Comparison of ENCODE assay signal across 8 cellular contexts in genomic region chr2:10412380-10412779, GRCh38. TPM values are rescaled to one million over a fixed set of nuclear protein-coding genes. Genes with fewer than 3 reads are reported as not detected.
DNase-seq lines count a peak whose midpoint lies in the region; ATAC-seq, FAIRE-seq and TF ChIP-seq lines count a peak whose summit lies in the region.

No MANE protein-coding gene starts in this region.

- H2AFZ ChIP-seq in smooth muscle cell (ENCODE audit: low read depth) = no peak overlapping the region

- peaks cover 3% of the 10 kb centered on the region for H3K36me3 Mint-ChIP-seq in activated CD8-positive, alpha-beta memory T cell treated with anti-CD3 and anti-CD28 coated beads, Interleukin-2, amount 10 ng/mL, durations not matched to agents 7 days and 5 days
- peaks cover 4% of the 10 kb centered on the region for H3K36me3 Mint-ChIP-seq in activated T-helper 1 cell treated with anti-CD3 and anti-CD28 coated beads, Interleukin-12 subunit alpha, Interleukin-12 subunit beta, Interleukin-2, Interleukin-4 antibody, amounts not matched to agents 30 ng/mL and 10 ng/mL and 1 ng/mL, durations not matched to agents 14 hours and 24 hours and 36 hours (ENCODE audit: low read depth)
- H3K36me3 Mint-ChIP-seq in neural crest cell (ENCODE audit: low read depth) = no peaks in the 10 kb centered on the region

- no peak for TF ChIP-seq POLR2A in Peyer's patch (IDR thresholded peaks at IDR 0.05)

- H3K9me3 ChIP-seq in Peyer's patch = no peaks in the 10 kb centered on the region
- H3K9me3 ChIP-seq in smooth muscle cell (replicated peaks; ENCODE audit: low read depth) = no peaks in the 10 kb centered on the region

- H3K4me2 ChIP-seq in smooth muscle cell = no peak overlapping the region

- FAIRE-seq in HTR-8/SVneo (lab: Jason Lieb, UNC) = no peak

- H3K4me3 Mint-ChIP-seq in activated CD8-positive, alpha-beta memory T cell treated with anti-CD3 and anti-CD28 coated beads, Interleukin-2, amount 10 ng/mL, durations not matched to agents 7 days and 5 days = no peak overlapping the region
- no peak overlapping the region for H3K4me3 Mint-ChIP-seq in activated T-helper 1 cell treated with anti-CD3 and anti-CD28 coated beads, Interleukin-12 subunit alpha, Interleukin-12 subunit beta, Interleukin-2, Interleukin-4 antibody, amounts not matched to agents 30 ng/mL and 10 ng/mL and 1 ng/mL, durations not matched to agents 14 hours and 24 hours and 36 hours
- H3K4me3 Mint-ChIP-seq in neural crest cell = no peak overlapping the region

- H4K20me1 ChIP-seq in smooth muscle cell (ENCODE audit: low read depth) = no peaks in the 10 kb centered on the region

- no peak overlapping the region for H3K4me3 ChIP-seq in Peyer's patch
- no peak overlapping the region for H3K4me3 ChIP-seq in smooth muscle cell

- no peaks in the 10 kb centered on the region for H3F3A ChIP-seq in smooth muscle cell (ENCODE audit: low read depth)

- no peak for TF ChIP-seq CTCF in neural crest cell (conservative IDR thresholded peaks at IDR 0.05)
- no peak for TF ChIP-seq CTCF in Peyer's patch (IDR thresholded peaks at IDR 0.05)
- TF ChIP-seq CTCF in smooth muscle cell (IDR thresholded peaks at IDR 0.05; ENCODE audit: borderline replicate concordance, insufficient read depth, poor library complexity, severe bottlenecking) = no peak

- H3K4me1 ChIP-seq in Peyer's patch (peaks cover 3 to 55% (median 15%) of the 10 kb centered on the region in 4 donors), smooth muscle cell (ENCODE audit: low read depth) (peaks cover 3% of the 10 kb centered on the region)

- intact Hi-C loops in activated T-helper 1 cell treated with anti-CD3 and anti-CD28 coated beads, Interleukin-12 subunit alpha, Interleukin-12 subunit beta, Interleukin-2, Interleukin-4 antibody, amounts not matched to agents 30 ng/mL and 10 ng/mL and 1 ng/mL, durations not matched to agents 14 hours and 24 hours and 36 hours (cut with micrococcal nuclease) = no loop called here

- H3K9ac ChIP-seq in smooth muscle cell (ENCODE audit: low read depth) = no peak overlapping the region

- no peaks in the 10 kb centered on the region for H3K36me3 ChIP-seq in Peyer's patch
- no peaks in the 10 kb centered on the region for H3K36me3 ChIP-seq in smooth muscle cell (ENCODE audit: low read depth)

- no peaks in the 10 kb centered on the region for H3K79me2 ChIP-seq in smooth muscle cell (ENCODE audit: low read depth)

- DNase-seq in activated CD8-positive, alpha-beta memory T cell treated with anti-CD3 and anti-CD28 coated beads, Interleukin-2, amount 10 ng/mL, durations not matched to agents 7 days and 5 days = peak; percentile 73
- DNase-seq in activated CD8-positive, alpha-beta memory T cell treated with anti-CD3 and anti-CD28 coated beads for 24 hours = no peak
- peak; percentile 59 for DNase-seq in HTR-8/SVneo (ENCODE audit: insufficient read length, low spot score)
- DNase-seq in activated T-helper 1 cell treated with anti-CD3 and anti-CD28 coated beads, Interleukin-12 subunit alpha, Interleukin-12 subunit beta, Interleukin-2, Interleukin-4 antibody, amounts not matched to agents 30 ng/mL and 10 ng/mL and 1 ng/mL, durations not matched to agents 14 hours and 24 hours and 36 hours (ENCODE audit: low spot score) = peak; percentile 26
- DNase-seq in neural crest cell (ENCODE audit: low read depth, low spot score) = peak; percentile 21
- DNase-seq in Peyer's patch = no peak
- no peak for DNase-seq in smooth muscle cell (lab: John Stamatoyannopoulos, UW; ENCODE audit: unreplicated experiment)

- H3K4me1 Mint-ChIP-seq in activated CD8-positive, alpha-beta memory T cell treated with anti-CD3 and anti-CD28 coated beads, Interleukin-2, amount 10 ng/mL, durations not matched to agents 7 days and 5 days = peaks cover 35% of the 10 kb centered on the region
- H3K4me1 Mint-ChIP-seq in activated T-helper 1 cell treated with anti-CD3 and anti-CD28 coated beads, Interleukin-12 subunit alpha, Interleukin-12 subunit beta, Interleukin-2, Interleukin-4 antibody, amounts not matched to agents 30 ng/mL and 10 ng/mL and 1 ng/mL, durations not matched to agents 14 hours and 24 hours and 36 hours (ENCODE audit: low read depth) = peaks cover 41% of the 10 kb centered on the region
- H3K4me1 Mint-ChIP-seq in neural crest cell = peaks cover 7% of the 10 kb centered on the region

- H3K27ac ChIP-seq in Peyer's patch (no peak overlapping the region), smooth muscle cell (ENCODE audit: low read depth) (no peak overlapping the region)

- no peak overlapping the region for H3K27ac Mint-ChIP-seq in activated CD8-positive, alpha-beta memory T cell treated with anti-CD3 and anti-CD28 coated beads, Interleukin-2, amount 10 ng/mL, durations not matched to agents 7 days and 5 days
- H3K27ac Mint-ChIP-seq in activated T-helper 1 cell treated with anti-CD3 and anti-CD28 coated beads, Interleukin-12 subunit alpha, Interleukin-12 subunit beta, Interleukin-2, Interleukin-4 antibody, amounts not matched to agents 30 ng/mL and 10 ng/mL and 1 ng/mL, durations not matched to agents 14 hours and 24 hours and 36 hours = peak overlapping the region; percentile 34
- no peak overlapping the region for H3K27ac Mint-ChIP-seq in neural crest cell (ENCODE audit: unreplicated experiment)

- H3K27me3 ChIP-seq in Peyer's patch (no peaks in the 10 kb centered on the region), smooth muscle cell (ENCODE audit: low read depth) (no peaks in the 10 kb centered on the region)

- no peaks in the 10 kb centered on the region for H3K9me3 Mint-ChIP-seq in activated CD8-positive, alpha-beta memory T cell treated with anti-CD3 and anti-CD28 coated beads, Interleukin-2, amount 10 ng/mL, durations not matched to agents 7 days and 5 days (ENCODE audit: low read depth)
- no peaks in the 10 kb centered on the region for H3K9me3 Mint-ChIP-seq in activated T-helper 1 cell treated with anti-CD3 and anti-CD28 coated beads, Interleukin-12 subunit alpha, Interleukin-12 subunit beta, Interleukin-2, Interleukin-4 antibody, amounts not matched to agents 30 ng/mL and 10 ng/mL and 1 ng/mL, durations not matched to agents 14 hours and 24 hours and 36 hours
- no peaks in the 10 kb centered on the region for H3K9me3 Mint-ChIP-seq in neural crest cell

- ATAC-seq in activated CD8-positive, alpha-beta memory T cell treated with anti-CD3 and anti-CD28 coated beads, Interleukin-2, amount 10 ng/mL, durations not matched to agents 7 days and 5 days = peak; percentile 30
- ATAC-seq in GM18511 (IDR thresholded peaks at IDR 0.05; ENCODE audit: unreplicated experiment) = no peak

- CTCF ChIA-PET in activated CD8-positive, alpha-beta memory T cell treated with anti-CD3 and anti-CD28 coated beads, Interleukin-2, amount 10 ng/mL, durations not matched to agents 7 days and 5 days (lab: Charles Lee) = interaction anchor here (7.3 kb wide), 1 partner anchor 25 kb away, joined by 70 read pairs; no protein-coding TSS in a partner anchor

- H3K27me3 Mint-ChIP-seq in activated CD8-positive, alpha-beta memory T cell treated with anti-CD3 and anti-CD28 coated beads, Interleukin-2, amount 10 ng/mL, durations not matched to agents 7 days and 5 days = no peaks in the 10 kb centered on the region
- no peaks in the 10 kb centered on the region for H3K27me3 Mint-ChIP-seq in activated T-helper 1 cell treated with anti-CD3 and anti-CD28 coated beads, Interleukin-12 subunit alpha, Interleukin-12 subunit beta, Interleukin-2, Interleukin-4 antibody, amounts not matched to agents 30 ng/mL and 10 ng/mL and 1 ng/mL, durations not matched to agents 14 hours and 24 hours and 36 hours (ENCODE audit: insufficient read depth)
- H3K27me3 Mint-ChIP-seq in neural crest cell (ENCODE audit: low read depth) = no peaks in the 10 kb centered on the region

- WGBS in smooth muscle cell (ENCODE audit: low lambda C conversion rate) = 91% methylated on average over 3 of the region's 3 CpGs

RNA-seq across cellular contexts. Expression of gene ODC1, which starts 35.7 kb away (rescaled TPM):
- total RNA-seq in activated CD8-positive, alpha-beta memory T cell treated with anti-CD3 and anti-CD28 coated beads, Interleukin-2, amount 10 ng/mL, durations not matched to agents 7 days and 5 days = 10 to 100 TPM; 64.8 to 80.3 TPM
- 235 and 247 TPM in 2 replicates for total RNA-seq in activated T-helper 1 cell treated with anti-CD3 and anti-CD28 coated beads, Interleukin-12 subunit alpha, Interleukin-12 subunit beta, Interleukin-2, Interleukin-4 antibody, amounts not matched to agents 30 ng/mL and 10 ng/mL and 1 ng/mL, durations not matched to agents 14 hours and 24 hours and 36 hours
- total RNA-seq in neural crest cell (279 and 290 TPM in 2 replicates), Peyer's patch (10 to 100 TPM; 31.5 to 91.6 (median 55.6) TPM), smooth muscle cell (27.6 and 34.7 TPM in 2 replicates)
- polyA plus RNA-seq in smooth muscle cell = 22.4 and 32.9 TPM in 2 replicates

Comparison
In these comparisons a context has a peak if more than half of its experiments do, and no peak if none do; other contexts are left out.
1. DNase-seq: peak in activated CD8-positive, alpha-beta memory T cell treated with anti-CD3 and anti-CD28 coated beads, Interleukin-2, amount 10 ng/mL, durations not matched to agents 7 days and 5 days (single experiment), HTR-8/SVneo (single experiment), activated T-helper 1 cell treated with anti-CD3 and anti-CD28 coated beads, Interleukin-12 subunit alpha, Interleukin-12 subunit beta, Interleukin-2, Interleukin-4 antibody, amounts not matched to agents 30 ng/mL and 10 ng/mL and 1 ng/mL, durations not matched to agents 14 hours and 24 hours and 36 hours (single experiment) and neural crest cell (single experiment); none in activated CD8-positive, alpha-beta memory T cell treated with anti-CD3 and anti-CD28 coated beads for 24 hours (single experiment), Peyer's patch (0 of 3) and smooth muscle cell (single experiment).